Comparison of ENCODE assay signal across 12 cellular contexts in genomic region chr9:113484258-113484730, GRCh38. TPM values are rescaled to one million over a fixed set of nuclear protein-coding genes. Genes with fewer than 3 reads are reported as not detected.
DNase-seq lines count a peak whose midpoint lies in the region; FAIRE-seq and TF ChIP-seq lines count a peak whose summit lies in the region.
"Had no signal": no experiment of that assay in that cellular context is flagged by ENCODE, and none has a peak within 500 bp of the region (broad histone marks: within the 10 kb centered on the region; RNA-seq: fewer than 3 reads in every experiment).

No MANE protein-coding gene starts in this region.

- H2BK12ac ChIP-seq in trophoblast cell (ENCODE audit: low read length) = no peak overlapping the region

- in situ Hi-C loops in G401 (cut with HindIII; ENCODE audit: low sequenced_read_pairs) (no loop called here), SK-MEL-5 (cut with HindIII; ENCODE audit: low pct_unique_long_range_greater_than_20kb, low sequenced_read_pairs) (no loop called here)

- H3K4me3 ChIP-seq in cardiac muscle cell (peak overlapping the region; percentile 4), skeletal muscle tissue (ENCODE audit: low read length in 3 of 3) (no peak overlapping the region), trophoblast cell (ENCODE audit: low read depth, low read length) (no peak overlapping the region)
- H3K4me3 ChIP-seq: GM23248, mucosa of descending colon had no signal

- no peaks in the 10 kb centered on the region for H3K36me3 ChIP-seq in cardiac muscle cell
- peaks cover 0 to 2% (median 0%) of the 10 kb centered on the region in 3 donors for H3K36me3 ChIP-seq in skeletal muscle tissue (ENCODE audit: control insufficient read depth in 3 of 3, insufficient read depth in 3 of 3, low read length in 3 of 3)
- H3K36me3 ChIP-seq in trophoblast cell (ENCODE audit: control insufficient read depth in 1 of 2, insufficient read depth in 2 of 2, low read length in 2 of 2) = no peaks in the 10 kb centered on the region

- H3K27me3 ChIP-seq in cardiac muscle cell = no peaks in the 10 kb centered on the region
- H3K27me3 ChIP-seq in skeletal muscle tissue (ENCODE audit: control insufficient read depth in 3 of 3, insufficient read depth in 3 of 3, low read length in 3 of 3) = no peaks in the 10 kb centered on the region
- H3K27me3 ChIP-seq in trophoblast cell (ENCODE audit: insufficient read depth, low read length) = no peaks in the 10 kb centered on the region

- FAIRE-seq in RCC 7860 (lab: Jason Lieb, UNC) = no peak
- FAIRE-seq: GM18507 had no signal

- H4K12ac ChIP-seq in trophoblast cell (ENCODE audit: low read depth, low read length) = no peak overlapping the region

- H3K23ac ChIP-seq in trophoblast cell (ENCODE audit: low read length) = no peak overlapping the region

- no peak overlapping the region for H3K4ac ChIP-seq in trophoblast cell (ENCODE audit: low read depth, low read length)

- H3K9ac ChIP-seq in skeletal muscle tissue (ENCODE audit: low read depth in 1 of 3, low read length in 3 of 3) (peak overlapping the region in 2 of 3 donors; percentile 0 to 38), trophoblast cell (ENCODE audit: low read length) (no peak overlapping the region)

- TF ChIP-seq CTCF in cardiac muscle cell (IDR thresholded peaks at IDR 0.05; ENCODE audit: low read depth, low read length) = no peak

- H2BK5ac ChIP-seq in trophoblast cell (ENCODE audit: low read depth, low read length, poor library complexity) = no peak overlapping the region

- H3K27ac ChIP-seq in cardiac muscle cell (peak overlapping the region; percentile 66), skeletal muscle tissue (ENCODE audit: low read depth, low read length) (peak overlapping the region; percentile 34), trophoblast cell (ENCODE audit: low read depth, low read length) (no peak overlapping the region)

- H3K18ac ChIP-seq in trophoblast cell (ENCODE audit: low read length) = no peak overlapping the region

- peaks cover 2% of the 10 kb centered on the region for H3K79me1 ChIP-seq in trophoblast cell (ENCODE audit: low read length)

- no peaks in the 10 kb centered on the region for H3K9me3 ChIP-seq in cardiac muscle cell (ENCODE audit: low read depth)
- no peaks in the 10 kb centered on the region for H3K9me3 ChIP-seq in skeletal muscle tissue (ENCODE audit: control insufficient read depth in 3 of 3, low read length in 3 of 3)
- H3K9me3 ChIP-seq in trophoblast cell (ENCODE audit: insufficient read depth, low read depth, low read length) = no peaks in the 10 kb centered on the region
- H3K9me3 ChIP-seq: mucosa of descending colon had no signal

- peaks cover 1% of the 10 kb centered on the region for H3K79me2 ChIP-seq in trophoblast cell (ENCODE audit: control insufficient read depth, insufficient read depth, low read length, poor library complexity)

- DNase-seq in G401 (ENCODE audit: low spot score) (peak; percentile 25), SK-MEL-5 (ENCODE audit: low read depth, low spot score) (peak; percentile 32), cardiac muscle cell (ENCODE audit: low read depth in 1 of 2, low spot score in 1 of 2) (peak in 1 of 2 donors; percentile 30), RCC 7860 (ENCODE audit: low spot score) (no peak), hippocampal formation (lab: John Stamatoyannopoulos, UW) (no peak), activated gamma-delta T cell treated with Interleukin-2 at 50 U/mL for 16 hours (no peak), trophoblast cell (no peak)
- DNase-seq: GM23248, NCI-H2171 had no signal

- no peak overlapping the region for H4K91ac ChIP-seq in trophoblast cell (ENCODE audit: low read depth, low read length)

- no peak overlapping the region for H2AFZ ChIP-seq in trophoblast cell (ENCODE audit: insufficient read depth, low read length, poor library complexity)
- H2AFZ ChIP-seq: GM23248 had no signal

- no peak overlapping the region for H3K4me2 ChIP-seq in trophoblast cell (ENCODE audit: low read length)

- no peak overlapping the region for H2AK5ac ChIP-seq in trophoblast cell (ENCODE audit: low read length)

- no CpG with 5 or more reads among the region's 2 CpGs for WGBS in trophoblast cell (ENCODE audit: extremely low coverage, insufficient coverage, insufficient read length)

- H3K4me1 ChIP-seq in cardiac muscle cell (ENCODE audit: low read depth) (peaks cover 12% of the 10 kb centered on the region), skeletal muscle tissue (ENCODE audit: control insufficient read depth in 3 of 3, insufficient read depth in 3 of 3, low read length in 3 of 3) (peaks cover 11 to 40% (median 37%) of the 10 kb centered on the region in 3 donors), trophoblast cell (ENCODE audit: control insufficient read depth in 1 of 2, insufficient read depth in 2 of 2, low read length in 2 of 2) (peaks cover 9 to 17% of the 10 kb centered on the region in 2 experiments)

- no peak overlapping the region for H2BK120ac ChIP-seq in trophoblast cell (ENCODE audit: insufficient read depth, low read length, poor library complexity)

- no peak overlapping the region for H4K8ac ChIP-seq in trophoblast cell (ENCODE audit: low read depth, low read length)

- no peak overlapping the region for H3K14ac ChIP-seq in trophoblast cell (ENCODE audit: low read length)

RNA-seq across cellular contexts. Expression of gene RGS3, which starts 20.8 kb away (rescaled TPM):
- total RNA-seq in G401 (2014; rRNA removed; shearing (Covaris generic)) = 117 and 144 TPM in 2 replicates
- 23.3 and 25.0 TPM in 2 replicates for total RNA-seq in SK-MEL-5 (2014; rRNA removed; shearing (Covaris generic))
- polyA plus RNA-seq in SK-MEL-5 (2015; cell fraction: cytosol; rRNA removed) = 15.8 and 18.0 TPM in 2 replicates
- 8.0 and 10.5 TPM in 2 replicates for polyA plus RNA-seq in SK-MEL-5 (2015; cell fraction: nucleus; rRNA removed)
- total RNA-seq in cardiac muscle cell = 102 and 126 TPM in 2 replicates
- 94.7 and 94.9 TPM in 2 replicates for polyA plus RNA-seq in cardiac muscle cell
- total RNA-seq in skeletal muscle tissue = 48.0 TPM
- 97.8 and 100 TPM in 2 replicates for polyA plus RNA-seq in trophoblast cell (2013)

Comparison
In these comparisons a context has a peak if more than half of its experiments do, and no peak if none do; other contexts are left out.
1. DNase-seq: peak in G401 (single experiment) and SK-MEL-5 (single experiment); none in RCC 7860 (single experiment), hippocampal formation (0 of 2), activated gamma-delta T cell treated with Interleukin-2 at 50 U/mL for 16 hours (single experiment) and trophoblast cell (0 of 2).